ENCODE assay signal across 28 cellular contexts in the genomic region with DNA sequence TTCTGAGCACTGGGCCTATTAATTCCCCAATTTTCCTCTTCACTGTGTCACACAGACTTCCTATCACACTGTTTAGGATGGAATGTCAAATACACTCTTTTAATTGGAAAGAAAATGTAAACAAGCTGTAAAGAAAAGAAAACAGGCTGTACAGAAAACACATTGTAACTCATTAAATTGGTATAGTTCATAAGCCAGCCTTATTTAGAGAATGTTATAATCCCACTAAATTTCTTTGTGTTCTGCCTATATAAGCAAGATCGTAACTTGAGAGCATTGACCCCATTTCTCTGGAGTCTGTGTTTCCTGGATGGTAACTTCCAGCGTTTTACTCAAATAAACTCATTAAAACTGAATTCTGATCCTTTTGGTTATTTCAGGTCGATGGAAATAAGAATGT.
"Had no signal": no experiment of that assay in that cellular context is flagged by ENCODE, and none has a peak within 500 bp of the region (broad histone marks: within the 10 kb centered on the region; RNA-seq: fewer than 3 reads in every experiment).

No MANE protein-coding gene starts in this region.

- H3K27ac Mint-ChIP-seq: immature natural killer cell; naive thymus-derived CD4-positive, alpha-beta T cell; neural progenitor cell; progenitor cell of endocrine pancreas; stimulated activated effector memory CD8-positive, alpha-beta T cell treated with anti-CD3 and anti-CD28 coated beads, Interleukin-12 subunit alpha, Interleukin-12 subunit beta, amount 100 ng/mL, for 72 hours had no signal

- H3K36me3 ChIP-seq: heart right ventricle, neural progenitor cell, right lobe of liver, stomach, thyroid gland, vagina had no signal

- H3K9me3 Mint-ChIP-seq: immature natural killer cell; nephron; stimulated activated effector memory CD8-positive, alpha-beta T cell treated with anti-CD3 and anti-CD28 coated beads, Interleukin-12 subunit alpha, Interleukin-12 subunit beta, amount 100 ng/mL, for 72 hours had no signal

- H3K9ac ChIP-seq: neural progenitor cell, parathyroid adenoma had no signal

- H3K4me1 ChIP-seq: heart right ventricle, parathyroid adenoma, right lobe of liver, stomach, thyroid gland, vagina had no signal

- H3K36me3 Mint-ChIP-seq: neural progenitor cell had no signal

- H3K4me3 ChIP-seq: coronary artery, heart right ventricle, neural progenitor cell, right lobe of liver, stomach, thyroid gland, vagina had no signal

- H3K4me1 Mint-ChIP-seq: immature natural killer cell; naive thymus-derived CD4-positive, alpha-beta T cell; nephron; stimulated activated effector memory CD8-positive, alpha-beta T cell treated with anti-CD3 and anti-CD28 coated beads, Interleukin-12 subunit alpha, Interleukin-12 subunit beta, amount 100 ng/mL, for 72 hours had no signal

- H3K27me3 Mint-ChIP-seq: naive thymus-derived CD4-positive, alpha-beta T cell; progenitor cell of endocrine pancreas had no signal

- H3K4me3 Mint-ChIP-seq: immature natural killer cell; naive thymus-derived CD4-positive, alpha-beta T cell; nephron; neural progenitor cell; stimulated activated effector memory CD8-positive, alpha-beta T cell treated with anti-CD3 and anti-CD28 coated beads, Interleukin-12 subunit alpha, Interleukin-12 subunit beta, amount 100 ng/mL, for 72 hours had no signal

- H3K27me3 ChIP-seq: heart right ventricle, neural progenitor cell, right lobe of liver, stomach, thyroid gland, vagina had no signal

- DNase-seq: dermis blood vessel endothelial cell; effector memory CD4-positive, alpha-beta T cell; foreskin melanocyte; glutamatergic neuron; heart right ventricle; hippocampal formation; immature natural killer cell; mesendoderm; midbrain; naive thymus-derived CD4-positive, alpha-beta T cell; right lobe of liver; small intestine; stimulated activated CD4-positive, alpha-beta T cell treated with anti-CD3 and anti-CD28 coated beads, Interleukin-15, amount 100 ng/mL, for 24 hours; stimulated activated CD4-positive, alpha-beta T cell treated with anti-CD3 and anti-CD28 coated beads, Interleukin-2, amount 100 ng/mL, for 48 hours; stimulated activated naive CD4-positive, alpha-beta T cell treated with Interleukin-2 at 50 U/mL for 16 hours; stomach; thyroid gland; trophoblast cell had no signal

- H3K27ac ChIP-seq: coronary artery, epithelial cell of prostate, heart right ventricle, neural progenitor cell, parathyroid adenoma, right lobe of liver, stomach, thyroid gland, vagina had no signal

- H3K9me3 ChIP-seq: heart right ventricle, right lobe of liver, stomach, thyroid gland, vagina had no signal

- H3K4me2 ChIP-seq: neural progenitor cell had no signal

- ATAC-seq: esophagus mucosa; heart right ventricle; left lobe of liver; naive thymus-derived CD4-positive, alpha-beta T cell; stimulated activated effector memory CD8-positive, alpha-beta T cell treated with anti-CD3 and anti-CD28 coated beads, Interleukin-12 subunit alpha, Interleukin-12 subunit beta, amount 100 ng/mL, for 72 hours had no signal

- H2AFZ ChIP-seq: neural progenitor cell, parathyroid adenoma had no signal
